In genomic region chrX:67892391-67892790, GRCh38 we compare ENCODE assay signal across 29 cellular contexts.
"Had no signal": no experiment of that assay in that cellular context is flagged by ENCODE, and none has a peak within 500 bp of the region (broad histone marks: within the 10 kb centered on the region; RNA-seq: fewer than 3 reads in every experiment).

No MANE protein-coding gene starts in this region.

- H3K4me3 Mint-ChIP-seq: activated CD4-positive, alpha-beta memory T cell treated with anti-CD3 and anti-CD28 coated beads for 36 hours; effector memory CD8-positive, alpha-beta T cell; immature natural killer cell; naive thymus-derived CD4-positive, alpha-beta T cell; stimulated activated naive CD8-positive, alpha-beta T cell treated with anti-CD3 and anti-CD28 coated beads, Interleukin-15, Interleukin-2, amounts not matched to agents 100 ng/mL and 50 ng/mL, for 24 hours had no signal

- H3K27ac ChIP-seq: brain microvascular endothelial cell, coronary artery, ovary, skin epidermis, thoracic aorta, VCaP had no signal

- H3K36me3 ChIP-seq: brain microvascular endothelial cell, ovary, thoracic aorta had no signal

- H3K4me3 ChIP-seq: coronary artery, ovary, skin epidermis, thoracic aorta had no signal

- H3K27ac Mint-ChIP-seq: activated CD4-positive, alpha-beta memory T cell treated with anti-CD3 and anti-CD28 coated beads for 36 hours; effector memory CD8-positive, alpha-beta T cell; immature natural killer cell; naive thymus-derived CD4-positive, alpha-beta T cell; progenitor cell of endocrine pancreas; stimulated activated naive CD8-positive, alpha-beta T cell treated with anti-CD3 and anti-CD28 coated beads, Interleukin-15, Interleukin-2, amounts not matched to agents 100 ng/mL and 50 ng/mL, for 24 hours had no signal

- H3K36me3 Mint-ChIP-seq: activated CD4-positive, alpha-beta memory T cell treated with anti-CD3 and anti-CD28 coated beads for 36 hours; immature natural killer cell; naive thymus-derived CD4-positive, alpha-beta T cell had no signal

- H3K4me1 Mint-ChIP-seq: immature natural killer cell; naive thymus-derived CD4-positive, alpha-beta T cell had no signal

- H3K27me3 Mint-ChIP-seq: activated CD4-positive, alpha-beta memory T cell treated with anti-CD3 and anti-CD28 coated beads for 36 hours; effector memory CD8-positive, alpha-beta T cell; naive thymus-derived CD4-positive, alpha-beta T cell; progenitor cell of endocrine pancreas; stimulated activated naive CD8-positive, alpha-beta T cell treated with anti-CD3 and anti-CD28 coated beads, Interleukin-15, Interleukin-2, amounts not matched to agents 100 ng/mL and 50 ng/mL, for 24 hours had no signal

- DNase-seq: activated CD4-positive, alpha-beta memory T cell treated with anti-CD3 and anti-CD28 coated beads for 36 hours; activated CD4-positive, alpha-beta T cell treated with anti-CD3 and anti-CD28 coated beads for 48 hours; activated CD8-positive, alpha-beta memory T cell treated with anti-CD3 and anti-CD28 coated beads, Interleukin-2, amount 50 U/mL, for 4 hours; activated gamma-delta T cell treated with Interleukin-2 at 50 U/mL for 16 hours; activated naive CD4-positive, alpha-beta T cell treated with anti-CD3 and anti-CD28 coated beads, Interleukin-2, amount 50 U/mL, for 16 hours; activated T-cell treated with anti-CD3 and anti-CD28 coated beads, Interleukin-2, amount 50 U/mL, for 1 hour; amniotic stem cell; brain microvascular endothelial cell; effector memory CD8-positive, alpha-beta T cell; foreskin fibroblast; head of caudate nucleus; hypothalamus; immature natural killer cell; kidney; left colon; mammary epithelial cell; naive thymus-derived CD4-positive, alpha-beta T cell; ovary; retina; stimulated activated CD4-positive, alpha-beta T cell treated with anti-CD3 and anti-CD28 coated beads, Interleukin-12 subunit alpha, Interleukin-12 subunit beta, amount 100 ng/mL, for 4 hours; stimulated activated CD4-positive, alpha-beta T cell treated with anti-CD3 and anti-CD28 coated beads, Interleukin-4, amount 100 ng/mL, for 1 hour; T-helper 2 cell; trophoblast cell had no signal

- H3K9me3 ChIP-seq: ovary, thoracic aorta had no signal

- H3K27me3 ChIP-seq: brain microvascular endothelial cell, ovary had no signal
